Comparison of ENCODE assay signal across 8 cellular contexts in genomic region chr17:64129765-64130558, GRCh38. TPM values are rescaled to one million over a fixed set of nuclear protein-coding genes. Genes with fewer than 3 reads are reported as not detected.
DNase-seq lines count a peak whose midpoint lies in the region; ATAC-seq and TF ChIP-seq lines count a peak whose summit lies in the region.

Gene ERN1 (minus strand): TSS chr17:64130144. CDS start chr17:64130029, 115 bp downstream.

- peaks cover 36% of the 10 kb centered on the region for H3K4me1 ChIP-seq in BLaER1
- peaks cover 8 to 52% of the 10 kb centered on the region in 2 donors for H3K4me1 ChIP-seq in left lung

- H3K27me3 ChIP-seq in BLaER1 (peaks cover 25% of the 10 kb centered on the region), left lung (no peaks in the 10 kb centered on the region)

- no peak for TF ChIP-seq CTCF in left lung (IDR thresholded peaks at IDR 0.05)

- peak within 1 kb of the TSS; percentile 73 for H3K27ac ChIP-seq in BLaER1
- peak within 1 kb of the TSS; percentile 96 for H3K27ac ChIP-seq in left lung

- ATAC-seq in HG03442 (IDR thresholded peaks at IDR 0.05; ENCODE audit: unreplicated experiment) (peak; percentile 70), left lung (peak; percentile 94)

- DNase-seq in GM19240 (ENCODE audit: insufficient read length, low spot score) = peak; percentile 52
- DNase-seq in NCI-H748 treated with DMSO at 0.1 percent for 48 hours (lab: John Stamatoyannopoulos, UW) = peak; percentile 63
- peak; percentile 89 for DNase-seq in activated CD4-positive, alpha-beta T cell treated with anti-CD3 and anti-CD28 coated beads, Interleukin-2, amount 50 U/mL, for 24 hours (ENCODE audit: low read depth in 1 of 2, low spot score in 1 of 2)
- DNase-seq in dedifferentiated amniotic fluid mesenchymal stem cell (ENCODE audit: extremely low spot score) = peak; percentile 88
- DNase-seq in left lung = peak; percentile 95 to 99
- peak; percentile 87 for DNase-seq in stimulated activated CD4-positive, alpha-beta T cell treated with anti-CD3 and anti-CD28 coated beads, Interleukin-2, amount 100 ng/mL, for 4 hours (ENCODE audit: low read depth)

- H3K9me3 ChIP-seq in BLaER1 = no peaks in the 10 kb centered on the region
- H3K9me3 ChIP-seq in left lung = no peaks in the 10 kb centered on the region

- H3K4me3 ChIP-seq in BLaER1 (peak within 1 kb of the TSS; percentile 93), left lung (peak within 1 kb of the TSS; percentile 69)

- peaks cover 46% of the 10 kb centered on the region for H4K20me1 ChIP-seq in BLaER1

- peak within 1 kb of the TSS; percentile 96 for H3K4me2 ChIP-seq in BLaER1

- intact Hi-C loops in left lung (cut with DNase I) = loop anchor here in 1 of 2 donors (10.0 kb wide), 2 partner anchors 65 to 215 kb away; partner anchors contain the start of genes CSHL1 and GH1

- peak within 1 kb of the TSS; percentile 88 for H3K9ac ChIP-seq in BLaER1

- no peaks in the 10 kb centered on the region for H3K36me3 ChIP-seq in BLaER1
- H3K36me3 ChIP-seq in left lung = no peaks in the 10 kb centered on the region

RNA-seq across cellular contexts. Expression of gene ERN1, which starts in this region (rescaled TPM):
- 10 to 100 TPM; 39.0 to 45.0 TPM for total RNA-seq in left lung

Comparison
In these comparisons a context has a peak if more than half of its experiments do, and no peak if none do; other contexts are left out.
1. Peak in every context shown above with its lines: DNase-seq, ATAC-seq, H3K4me3 ChIP-seq and H3K27ac ChIP-seq.